34 cellular contexts compared by ENCODE assay signal in genomic region chr1:94888201-94888600, GRCh38.
"Had no signal": no experiment of that assay in that cellular context is flagged by ENCODE, and none has a peak within 500 bp of the region (broad histone marks: within the 10 kb centered on the region; RNA-seq: fewer than 3 reads in every experiment).

No MANE protein-coding gene starts in this region.

- H3K27ac Mint-ChIP-seq: activated B cell treated with CpG ODN at 0.5 μM for 24 hours; activated CD8-positive, alpha-beta T cell treated with anti-CD3 and anti-CD28 coated beads for 36 hours; activated naive CD4-positive, alpha-beta T cell treated with anti-CD3 and anti-CD28 coated beads, Interleukin-2, amount 10 ng/mL, durations not matched to agents 7 days and 5 days; activated naive CD4-positive, alpha-beta T cell treated with anti-CD3 and anti-CD28 coated beads, Interleukin-2, amount 50 U/mL, for 72 hours; activated naive CD8-positive, alpha-beta T cell treated with anti-CD3 and anti-CD28 coated beads, Interleukin-2, amount 10 ng/mL, durations not matched to agents 7 days and 5 days; T-cell; T-helper 1 cell treated with Interleukin-12 subunit alpha and Interleukin-12 subunit beta and Interleukin-4 antibody, amounts not matched to agents 30 μg/mL and 1 μg/mL, for 36 hours had no signal

- H3K4me3 ChIP-seq: ascending aorta, breast epithelium, cardiac muscle cell, colonic mucosa, gastrocnemius medialis, heart left ventricle had no signal

- H3K4me1 ChIP-seq: colonic mucosa had no signal

- ATAC-seq: activated CD4-positive, CD25-positive, alpha-beta regulatory T cell treated with anti-CD3 and anti-CD28 coated beads, Interleukin-2, amount 50 U/mL, for 24 hours; activated CD8-positive, alpha-beta T cell treated with anti-CD3 and anti-CD28 coated beads for 36 hours; activated naive CD4-positive, alpha-beta T cell treated with anti-CD3 and anti-CD28 coated beads, Interleukin-2, amount 50 U/mL, for 72 hours; gastrocnemius medialis; heart left ventricle; T-cell had no signal

- DNase-seq: activated B cell treated with CpG ODN at 0.5 μM for 24 hours; activated CD4-positive, alpha-beta T cell treated with anti-CD3 and anti-CD28 coated beads for 48 hours; activated CD4-positive, alpha-beta T cell treated with anti-CD3 and anti-CD28 coated beads, Interleukin-2, amount 50 U/mL, for 1 hour; activated CD4-positive, alpha-beta T cell treated with anti-CD3 and anti-CD28 coated beads, Interleukin-2, amount 50 U/mL, for 48 hours; activated CD8-positive, alpha-beta memory T cell treated with anti-CD3 and anti-CD28 coated beads for 24 hours; activated CD8-positive, alpha-beta T cell treated with anti-CD3 and anti-CD28 coated beads for 36 hours; activated gamma-delta T cell; activated naive CD4-positive, alpha-beta T cell; activated naive CD4-positive, alpha-beta T cell treated with anti-CD3 and anti-CD28 coated beads, Interleukin-2, amount 10 ng/mL, durations not matched to agents 7 days and 5 days; activated naive CD8-positive, alpha-beta T cell treated with anti-CD3 and anti-CD28 coated beads, Interleukin-2, amount 10 ng/mL, durations not matched to agents 7 days and 5 days; activated T-cell treated with anti-CD3 and anti-CD28 coated beads, Interleukin-2, amount 50 U/mL, for 1 hour; activated T-cell treated with anti-CD3 and anti-CD28 coated beads, Interleukin-2, amount 50 U/mL, for 48 hours; central memory CD4-positive, alpha-beta T cell; cerebellar nuclear complex; colonic mucosa; effector CD8-positive, alpha-beta T cell; foreskin fibroblast; gastrocnemius medialis; glutamatergic neuron; heart left ventricle; T-cell; T-helper 9 cell had no signal

- H3K9me3 ChIP-seq: ascending aorta, breast epithelium, colonic mucosa, gastrocnemius medialis, heart left ventricle had no signal

- H3K27ac ChIP-seq: ascending aorta, breast epithelium, cardiac muscle cell, colonic mucosa, epithelial cell of prostate, gastrocnemius medialis, heart left ventricle, VCaP had no signal

- H3K27me3 Mint-ChIP-seq: activated B cell treated with CpG ODN at 0.5 μM for 24 hours; activated naive CD8-positive, alpha-beta T cell treated with anti-CD3 and anti-CD28 coated beads, Interleukin-2, amount 10 ng/mL, durations not matched to agents 7 days and 5 days; brain; T-cell had no signal

- H3K27me3 ChIP-seq: ascending aorta, breast epithelium, cardiac muscle cell, colonic mucosa, gastrocnemius medialis, heart left ventricle had no signal

- H3K9me3 Mint-ChIP-seq: activated B cell treated with CpG ODN at 0.5 μM for 24 hours; activated CD8-positive, alpha-beta T cell treated with anti-CD3 and anti-CD28 coated beads for 36 hours; activated naive CD4-positive, alpha-beta T cell treated with anti-CD3 and anti-CD28 coated beads, Interleukin-2, amount 10 ng/mL, durations not matched to agents 7 days and 5 days; activated naive CD4-positive, alpha-beta T cell treated with anti-CD3 and anti-CD28 coated beads, Interleukin-2, amount 50 U/mL, for 72 hours; activated naive CD8-positive, alpha-beta T cell treated with anti-CD3 and anti-CD28 coated beads, Interleukin-2, amount 10 ng/mL, durations not matched to agents 7 days and 5 days; brain; T-cell; T-helper 1 cell treated with Interleukin-12 subunit alpha and Interleukin-12 subunit beta and Interleukin-4 antibody, amounts not matched to agents 30 μg/mL and 1 μg/mL, for 36 hours had no signal

- H3K4me3 Mint-ChIP-seq: activated B cell treated with CpG ODN at 0.5 μM for 24 hours; activated CD8-positive, alpha-beta T cell treated with anti-CD3 and anti-CD28 coated beads for 36 hours; activated naive CD4-positive, alpha-beta T cell treated with anti-CD3 and anti-CD28 coated beads, Interleukin-2, amount 10 ng/mL, durations not matched to agents 7 days and 5 days; activated naive CD8-positive, alpha-beta T cell treated with anti-CD3 and anti-CD28 coated beads, Interleukin-2, amount 10 ng/mL, durations not matched to agents 7 days and 5 days; brain; T-cell; T-helper 1 cell treated with Interleukin-12 subunit alpha and Interleukin-12 subunit beta and Interleukin-4 antibody, amounts not matched to agents 30 μg/mL and 1 μg/mL, for 36 hours had no signal

- FAIRE-seq: endometrium, endothelial cell of umbilical vein, TTC549 had no signal

- H3K36me3 ChIP-seq: breast epithelium, cardiac muscle cell, colonic mucosa, gastrocnemius medialis had no signal

- H3K36me3 Mint-ChIP-seq: activated naive CD4-positive, alpha-beta T cell treated with anti-CD3 and anti-CD28 coated beads, Interleukin-2, amount 10 ng/mL, durations not matched to agents 7 days and 5 days; activated naive CD4-positive, alpha-beta T cell treated with anti-CD3 and anti-CD28 coated beads, Interleukin-2, amount 50 U/mL, for 72 hours; activated naive CD8-positive, alpha-beta T cell treated with anti-CD3 and anti-CD28 coated beads, Interleukin-2, amount 10 ng/mL, durations not matched to agents 7 days and 5 days; T-cell had no signal
